Comparison of ENCODE assay signal across 14 cellular contexts in genomic region chr11:46114961-46115360, GRCh38. TPM values are rescaled to one million over a fixed set of nuclear protein-coding genes. Genes with fewer than 3 reads are reported as not detected.
DNase-seq lines count a peak whose midpoint lies in the region; ATAC-seq and TF ChIP-seq lines count a peak whose summit lies in the region.
"Had no signal": no experiment of that assay in that cellular context is flagged by ENCODE, and none has a peak within 500 bp of the region (broad histone marks: within the 10 kb centered on the region; RNA-seq: fewer than 3 reads in every experiment).

No MANE protein-coding gene starts in this region.

- DNase-seq in activated naive CD4-positive, alpha-beta T cell treated with anti-CD3 and anti-CD28 coated beads for 36 hours: no peak
- no peak for DNase-seq in activated naive CD4-positive, alpha-beta T cell treated with anti-CD3 and anti-CD28 coated beads, Interleukin-2, amount 50 U/mL, for 16 hours
- DNase-seq in smooth muscle cell (lab: John Stamatoyannopoulos, UW; ENCODE audit: unreplicated experiment) (no peak), ureter (ENCODE audit: low spot score) (no peak), foreskin melanocyte (no peak)
- DNase-seq: GM23248; midbrain; NCI-H1092 treated with DMSO at 0.1 percent for 48 hours; NCI-H345; stimulated activated CD4-positive, alpha-beta T cell treated with anti-CD3 and anti-CD28 coated beads, Interleukin-2, amount 100 ng/mL, for 48 hours; stimulated activated naive CD4-positive, alpha-beta T cell treated with Interleukin-2 at 50 U/mL for 16 hours had no signal

- H3K27me3 Mint-ChIP-seq in activated naive CD4-positive, alpha-beta T cell treated with anti-CD3 and anti-CD28 coated beads for 36 hours (ENCODE audit: low read depth): no peaks in the 10 kb centered on the region
- H3K27me3 Mint-ChIP-seq in brain: peaks cover 4% of the 10 kb centered on the region

- H3K79me2 ChIP-seq in OCI-LY3 (ENCODE audit: low read length) (peaks cover 82% of the 10 kb centered on the region), smooth muscle cell (ENCODE audit: low read depth) (peaks cover 97% of the 10 kb centered on the region)

- H3K27ac Mint-ChIP-seq in activated naive CD4-positive, alpha-beta T cell treated with anti-CD3 and anti-CD28 coated beads for 36 hours: peak overlapping the region; percentile 85
- H3K27ac Mint-ChIP-seq in brain: peak overlapping the region in 4 of 5 experiments; percentile 9 to 90 (median 54)

- CTCF ChIA-PET in activated naive CD4-positive, alpha-beta T cell treated with anti-CD3 and anti-CD28 coated beads for 36 hours (lab: Charles Lee): interaction anchor here (1.3 kb wide), 1 partner anchor 10 kb away, joined by 4 read pairs; no protein-coding TSS in a partner anchor

- peak overlapping the region; percentile 77 for H3K4me2 ChIP-seq in OCI-LY3 (ENCODE audit: low read length)
- no peak overlapping the region for H3K4me2 ChIP-seq in smooth muscle cell

- ATAC-seq in GM21423 (IDR thresholded peaks at IDR 0.05; ENCODE audit: unreplicated experiment): no peak

- no peaks in the 10 kb centered on the region for H3K9me3 Mint-ChIP-seq in activated naive CD4-positive, alpha-beta T cell treated with anti-CD3 and anti-CD28 coated beads for 36 hours
- H3K9me3 Mint-ChIP-seq in brain: no peaks in the 10 kb centered on the region

- H3K27ac ChIP-seq in OCI-LY3 (ENCODE audit: low read length) (peak overlapping the region; percentile 32), smooth muscle cell (ENCODE audit: low read depth) (peak overlapping the region; percentile 25)
- H3K27ac ChIP-seq: GM23248 had no signal

- H4K20me1 ChIP-seq in OCI-LY3 (ENCODE audit: insufficient read depth, low read length) (peaks cover 45% of the 10 kb centered on the region), smooth muscle cell (ENCODE audit: low read depth) (peaks cover 96% of the 10 kb centered on the region)

- H2AFZ ChIP-seq in OCI-LY3 (ENCODE audit: low read depth, low read length) (no peak overlapping the region), smooth muscle cell (ENCODE audit: low read depth) (no peak overlapping the region)
- H2AFZ ChIP-seq: GM23248 had no signal

- peaks cover 53% of the 10 kb centered on the region for H3K4me1 Mint-ChIP-seq in activated naive CD4-positive, alpha-beta T cell treated with anti-CD3 and anti-CD28 coated beads for 36 hours (ENCODE audit: low read depth)
- peaks cover 84% of the 10 kb centered on the region for H3K4me1 Mint-ChIP-seq in brain

- H3K4me3 Mint-ChIP-seq in activated naive CD4-positive, alpha-beta T cell treated with anti-CD3 and anti-CD28 coated beads for 36 hours: no peak overlapping the region
- H3K4me3 Mint-ChIP-seq in brain: peak overlapping the region; percentile 12 to 98 (median 90)

- H3K4me3 ChIP-seq in OCI-LY3 (ENCODE audit: low read length): no peak overlapping the region
- H3K4me3 ChIP-seq in smooth muscle cell: no peak overlapping the region

- TF ChIP-seq CTCF in OCI-LY3 (IDR thresholded peaks at IDR 0.05; ENCODE audit: low read depth, low read length) (no peak), brain (conservative IDR thresholded peaks at IDR 0.05) (no peak), smooth muscle cell (IDR thresholded peaks at IDR 0.05; ENCODE audit: borderline replicate concordance, insufficient read depth, poor library complexity, severe bottlenecking) (no peak)

- H3K36me3 ChIP-seq in OCI-LY3 (replicated peaks; ENCODE audit: low read depth, low read length) (no peaks in the 10 kb centered on the region), smooth muscle cell (ENCODE audit: low read depth) (no peaks in the 10 kb centered on the region)

- peaks cover under 1% of the 10 kb centered on the region for H3K36me3 Mint-ChIP-seq in activated naive CD4-positive, alpha-beta T cell treated with anti-CD3 and anti-CD28 coated beads for 36 hours (ENCODE audit: low read depth)
- H3K36me3 Mint-ChIP-seq in brain: no peaks in the 10 kb centered on the region

- H3K27me3 ChIP-seq in OCI-LY3 (ENCODE audit: low read depth, low read length): no peaks in the 10 kb centered on the region
- no peaks in the 10 kb centered on the region for H3K27me3 ChIP-seq in smooth muscle cell (ENCODE audit: low read depth)

- intact Hi-C loops in activated naive CD4-positive, alpha-beta T cell treated with anti-CD3 and anti-CD28 coated beads for 36 hours (cut with micrococcal nuclease): loop anchor here (10.0 kb wide), 1 partner anchor 110 kb away; no protein-coding TSS in a partner anchor

- H3K9ac ChIP-seq in OCI-LY3 (ENCODE audit: low read length): no peak overlapping the region
- H3K9ac ChIP-seq in smooth muscle cell (ENCODE audit: low read depth): no peak overlapping the region

- no peaks in the 10 kb centered on the region for H3K9me3 ChIP-seq in OCI-LY3 (ENCODE audit: insufficient read depth, low read length)
- no peaks in the 10 kb centered on the region for H3K9me3 ChIP-seq in smooth muscle cell (replicated peaks; ENCODE audit: low read depth)

- peaks cover 47% of the 10 kb centered on the region for H3K4me1 ChIP-seq in OCI-LY3 (ENCODE audit: low read length)
- H3K4me1 ChIP-seq in smooth muscle cell (ENCODE audit: low read depth): peaks cover 31% of the 10 kb centered on the region

- no peaks in the 10 kb centered on the region for H3F3A ChIP-seq in smooth muscle cell (ENCODE audit: low read depth)

RNA-seq across cellular contexts. Expression of gene PHF21A, which starts 6.3 kb away (rescaled TPM):
- total RNA-seq in activated naive CD4-positive, alpha-beta T cell treated with anti-CD3 and anti-CD28 coated beads for 36 hours: 10 to 100 TPM; 40.4 to 42.6 TPM
- 23.7 TPM for polyA plus RNA-seq in brain (ENCODE audit: insufficient read depth, low read depth, low replicate concordance)
- total RNA-seq in smooth muscle cell: 28.2 and 28.7 TPM in 2 replicates
- 26.1 and 26.8 TPM in 2 replicates for polyA plus RNA-seq in smooth muscle cell
- 51.1 TPM for total RNA-seq in ureter
